7 cellular contexts compared by ENCODE assay signal in genomic region chr16:82257990-82258389, GRCh38.
"Had no signal": no experiment of that assay in that cellular context is flagged by ENCODE, and none has a peak within 500 bp of the region (broad histone marks: within the 10 kb centered on the region; RNA-seq: fewer than 3 reads in every experiment).

No MANE protein-coding gene starts in this region.

- H3K27ac Mint-ChIP-seq: HFFc6 had no signal

- DNase-seq: GOT3, H7, HFFc6, IMR-90 had no signal

- H3K4me1 ChIP-seq: HAP-1 had no signal

- H3K9me3 Mint-ChIP-seq: HFFc6 had no signal

- H3K4me3 ChIP-seq: HAP-1, K562 had no signal

- H3K36me3 ChIP-seq: HAP-1 had no signal

- H3K4me3 Mint-ChIP-seq: HFFc6 had no signal

- ATAC-seq: HCT116, K562 had no signal

- H3K9me3 ChIP-seq: HAP-1 had no signal
